ENCODE assay signal across 9 cellular contexts in genomic region chr10:30645340-30645827, GRCh38. TPM values are rescaled to one million over a fixed set of nuclear protein-coding genes. Genes with fewer than 3 reads are reported as not detected.
A peak's percentile ranks its signal among the peaks of the same experiment; 100 is the strongest.
DNase-seq lines count a peak whose midpoint lies in the region; ATAC-seq and TF ChIP-seq lines count a peak whose summit lies in the region.
"Had no signal": no experiment of that assay in that cellular context is flagged by ENCODE, and none has a peak within 500 bp of the region (broad histone marks: within the 10 kb centered on the region; RNA-seq: fewer than 3 reads in every experiment).

No MANE protein-coding gene starts in this region.

- peaks cover 35% of the 10 kb centered on the region for H3K27me3 Mint-ChIP-seq in MCF 10A (ENCODE audit: insufficient read depth, unreplicated experiment)
- peaks cover 80% of the 10 kb centered on the region for H3K27me3 Mint-ChIP-seq in stimulated activated naive CD8-positive, alpha-beta T cell treated with anti-CD3 and anti-CD28 coated beads, Interleukin-15, amount 100 ng/mL, for 72 hours

- peaks cover 8% of the 10 kb centered on the region for H3K27me3 ChIP-seq in mammary epithelial cell (ENCODE audit: insufficient read depth, low read length)
- no peaks in the 10 kb centered on the region for H3K27me3 ChIP-seq in adipocyte (replicated peaks; ENCODE audit: control insufficient read depth, insufficient read depth, low read length)
- H3K27me3 ChIP-seq in hepatocyte, result no peaks in the 10 kb centered on the region
- no peaks in the 10 kb centered on the region for H3K27me3 ChIP-seq in upper lobe of right lung

- no peak overlapping the region for H3K4me3 ChIP-seq in mammary epithelial cell (replicated peaks in 1 of 3; ENCODE audit: insufficient read depth in 1 of 3, low read depth in 2 of 3, low read length in 3 of 3)
- H3K4me3 ChIP-seq in adipocyte (ENCODE audit: low read length), result peak overlapping the region; percentile 40
- no peak overlapping the region for H3K4me3 ChIP-seq in hepatocyte
- H3K4me3 ChIP-seq in upper lobe of right lung, result no peak overlapping the region

- H3K9ac ChIP-seq in mammary epithelial cell (ENCODE audit: insufficient read depth, low read length) (no peak overlapping the region), adipocyte (ENCODE audit: low read length) (no peak overlapping the region)

- dilution Hi-C loops in mammary epithelial cell (cut with HindIII; ENCODE audit: low sequenced_read_pairs), result no loop called here

- intact Hi-C loops in mammary epithelial cell (cut with micrococcal nuclease), result no loop called here
- intact Hi-C loops in MCF 10A (cut with micrococcal nuclease), result no loop called here
- intact Hi-C loops in upper lobe of right lung (cut with DNase I), result no loop called here

- BruUV-seq in mammary epithelial cell (replicated peaks; lab: Mats Ljungman, UMichigan) (no TSS peak), MCF 10A (replicated peaks; lab: Mats Ljungman, UMichigan) (no TSS peak)

- H3K79me2 ChIP-seq in mammary epithelial cell (ENCODE audit: insufficient read depth, low read length), result no peaks in the 10 kb centered on the region
- H3K79me2 ChIP-seq in hepatocyte, result no peaks in the 10 kb centered on the region

- H3K9me3 ChIP-seq in mammary epithelial cell (replicated peaks; ENCODE audit: insufficient read depth, low read length) (no peaks in the 10 kb centered on the region), adipocyte (ENCODE audit: control insufficient read depth, low read length) (no peaks in the 10 kb centered on the region), hepatocyte (ENCODE audit: low read depth) (no peaks in the 10 kb centered on the region), upper lobe of right lung (no peaks in the 10 kb centered on the region)

- H3K9me2 ChIP-seq in hepatocyte (replicated peaks; ENCODE audit: insufficient read depth), result no peaks in the 10 kb centered on the region

- POLR2A ChIA-PET in MCF 10A (lab: Yijun Ruan, JAX), result no interaction called here

- peaks cover 8% of the 10 kb centered on the region for H3K4me1 Mint-ChIP-seq in MCF 10A (ENCODE audit: insufficient read depth, unreplicated experiment)
- peaks cover 23% of the 10 kb centered on the region for H3K4me1 Mint-ChIP-seq in stimulated activated naive CD8-positive, alpha-beta T cell treated with anti-CD3 and anti-CD28 coated beads, Interleukin-15, amount 100 ng/mL, for 72 hours

- TF ChIP-seq CTCF in mammary epithelial cell (conservative IDR thresholded peaks at IDR 0.05 in 1 of 2, IDR thresholded peaks at IDR 0.05 in 1 of 2; ENCODE audit: extremely low read depth in 1 of 2, insufficient read depth in 1 of 2, low read depth in 1 of 2, low read length in 2 of 2) (no peak), MCF 10A (IDR thresholded peaks at IDR 0.05; ENCODE audit: unreplicated experiment) (no peak), hepatocyte (IDR thresholded peaks at IDR 0.05; ENCODE audit: poor library complexity) (no peak), upper lobe of right lung (IDR thresholded peaks at IDR 0.05) (no peak)

- H3K4me2 ChIP-seq in mammary epithelial cell (ENCODE audit: insufficient read depth, low read depth, low read length) (no peak overlapping the region), hepatocyte (peak overlapping the region; percentile 62)

- no peak overlapping the region for H3K4me3 Mint-ChIP-seq in MCF 10A (ENCODE audit: unreplicated experiment)
- H3K4me3 Mint-ChIP-seq in stimulated activated naive CD8-positive, alpha-beta T cell treated with anti-CD3 and anti-CD28 coated beads, Interleukin-15, amount 100 ng/mL, for 72 hours, result peak overlapping the region in 1 of 2 donors; percentile 20
- H3K4me3 Mint-ChIP-seq: activated T-helper 1 cell treated with anti-CD3 and anti-CD28 coated beads, Interleukin-12 subunit alpha, Interleukin-12 subunit beta, Interleukin-2, Interleukin-4 antibody, amounts not matched to agents 30 ng/mL and 10 ng/mL and 1 ng/mL, durations not matched to agents 14 hours and 24 hours and 36 hours had no signal

- DNase-seq in mammary epithelial cell, result peak; percentile 41
- DNase-seq in MCF 10A (ENCODE audit: unreplicated experiment), result no peak
- DNase-seq in adipocyte (ENCODE audit: low read depth), result peak; percentile 30
- peak; percentile 36 for DNase-seq in hepatocyte (ENCODE audit: low spot score)
- no peak for DNase-seq in upper lobe of right lung
- DNase-seq in stimulated activated naive CD8-positive, alpha-beta T cell treated with anti-CD3 and anti-CD28 coated beads, Interleukin-15, amount 100 ng/mL, for 72 hours, result no peak
- DNase-seq in NCI-H2029 (lab: John Stamatoyannopoulos, UW), result no peak
- no peak for DNase-seq in NCI-H774 (lab: John Stamatoyannopoulos, UW)

- H3K36me3 Mint-ChIP-seq in MCF 10A (ENCODE audit: insufficient read depth, unreplicated experiment), result no peaks in the 10 kb centered on the region

- CTCF ChIA-PET in mammary epithelial cell (lab: Charles Lee; ENCODE audit: low non-redundant PET) (no interaction called here), MCF 10A (lab: Yijun Ruan, JAX) (no interaction called here)

- no peaks in the 10 kb centered on the region for H3K9me3 Mint-ChIP-seq in MCF 10A (ENCODE audit: unreplicated experiment)
- no peaks in the 10 kb centered on the region for H3K9me3 Mint-ChIP-seq in stimulated activated naive CD8-positive, alpha-beta T cell treated with anti-CD3 and anti-CD28 coated beads, Interleukin-15, amount 100 ng/mL, for 72 hours
- H3K9me3 Mint-ChIP-seq: activated T-helper 1 cell treated with anti-CD3 and anti-CD28 coated beads, Interleukin-12 subunit alpha, Interleukin-12 subunit beta, Interleukin-2, Interleukin-4 antibody, amounts not matched to agents 30 ng/mL and 10 ng/mL and 1 ng/mL, durations not matched to agents 14 hours and 24 hours and 36 hours had no signal

- WGBS in mammary epithelial cell (ENCODE audit: low coverage, missing lambda C conversion rate), result 8% methylated on average over 8 of the region's 15 CpGs
- 15% methylated on average over 9 of the region's 15 CpGs for WGBS in hepatocyte (ENCODE audit: low lambda C conversion rate, missing lambda C conversion rate)

- H2AFZ ChIP-seq in mammary epithelial cell (ENCODE audit: low read depth, low read length) (peak overlapping the region; percentile 59), hepatocyte (no peak overlapping the region)

- H4K20me1 ChIP-seq in mammary epithelial cell (ENCODE audit: insufficient read depth, low read length), result no peaks in the 10 kb centered on the region
- no peaks in the 10 kb centered on the region for H4K20me1 ChIP-seq in hepatocyte (ENCODE audit: insufficient read depth, poor library complexity, severe bottlenecking)

- peak; percentile 15 for ATAC-seq in upper lobe of right lung
- no peak for ATAC-seq in stimulated activated naive CD8-positive, alpha-beta T cell treated with anti-CD3 and anti-CD28 coated beads, Interleukin-15, amount 100 ng/mL, for 72 hours

- H3K27ac ChIP-seq in mammary epithelial cell (ENCODE audit: insufficient read depth, low read depth, low read length), result no peak overlapping the region
- H3K27ac ChIP-seq in hepatocyte, result no peak overlapping the region
- H3K27ac ChIP-seq in upper lobe of right lung, result no peak overlapping the region

- no peaks in the 10 kb centered on the region for H3K36me3 ChIP-seq in mammary epithelial cell (ENCODE audit: insufficient read depth, low read length)
- no peaks in the 10 kb centered on the region for H3K36me3 ChIP-seq in adipocyte (ENCODE audit: control insufficient read depth, insufficient read depth, low read length, severe bottlenecking)
- H3K36me3 ChIP-seq in hepatocyte (replicated peaks; ENCODE audit: insufficient read depth, low read depth), result no peaks in the 10 kb centered on the region
- no peaks in the 10 kb centered on the region for H3K36me3 ChIP-seq in upper lobe of right lung

- no peak overlapping the region for H3K27ac Mint-ChIP-seq in MCF 10A (ENCODE audit: low read depth, unreplicated experiment)
- no peak overlapping the region for H3K27ac Mint-ChIP-seq in stimulated activated naive CD8-positive, alpha-beta T cell treated with anti-CD3 and anti-CD28 coated beads, Interleukin-15, amount 100 ng/mL, for 72 hours
- H3K27ac Mint-ChIP-seq: activated T-helper 1 cell treated with anti-CD3 and anti-CD28 coated beads, Interleukin-12 subunit alpha, Interleukin-12 subunit beta, Interleukin-2, Interleukin-4 antibody, amounts not matched to agents 30 ng/mL and 10 ng/mL and 1 ng/mL, durations not matched to agents 14 hours and 24 hours and 36 hours had no signal

- in situ Hi-C loops in mammary epithelial cell (cut with MboI; ENCODE audit: low sequenced_read_pairs in 2 of 2), result no loop called here

- H3K4me1 ChIP-seq in mammary epithelial cell (ENCODE audit: insufficient read depth, low read length), result no peaks in the 10 kb centered on the region
- H3K4me1 ChIP-seq in adipocyte (ENCODE audit: control insufficient read depth, insufficient read depth, low read length), result peaks cover 26% of the 10 kb centered on the region
- H3K4me1 ChIP-seq in hepatocyte (ENCODE audit: insufficient read depth), result no peaks in the 10 kb centered on the region
- H3K4me1 ChIP-seq in upper lobe of right lung, result peaks cover 9% of the 10 kb centered on the region

RNA-seq across cellular contexts. Expression of gene LYZL2, which starts 15.8 kb away (rescaled TPM):
- total RNA-seq in mammary epithelial cell, result not detected
- not detected for polyA plus RNA-seq in mammary epithelial cell
- polyA minus RNA-seq in mammary epithelial cell, result not detected
- total RNA-seq in MCF 10A (2022), result not detected in 2 replicates
- total RNA-seq in hepatocyte, result not detected in 2 replicates
- not detected in 2 replicates for polyA plus RNA-seq in hepatocyte
- total RNA-seq in upper lobe of right lung, result not detected
- total RNA-seq: activated T-helper 1 cell treated with anti-CD3 and anti-CD28 coated beads, Interleukin-12 subunit alpha, Interleukin-12 subunit beta, Interleukin-2, Interleukin-4 antibody, amounts not matched to agents 30 ng/mL and 10 ng/mL and 1 ng/mL, durations not matched to agents 14 hours and 24 hours and 36 hours had no signal

Comparison
In these comparisons a context has a peak if more than half of its experiments do, and no peak if none do; other contexts are left out.
1. DNase-seq: peak in mammary epithelial cell (single experiment), adipocyte (single experiment) and hepatocyte (single experiment); none in MCF 10A (single experiment), upper lobe of right lung (single experiment), stimulated activated naive CD8-positive, alpha-beta T cell treated with anti-CD3 and anti-CD28 coated beads, Interleukin-15, amount 100 ng/mL, for 72 hours (0 of 2), NCI-H2029 (single experiment) and NCI-H774 (single experiment).